31 cellular contexts compared by ENCODE assay signal in the genomic region with DNA sequence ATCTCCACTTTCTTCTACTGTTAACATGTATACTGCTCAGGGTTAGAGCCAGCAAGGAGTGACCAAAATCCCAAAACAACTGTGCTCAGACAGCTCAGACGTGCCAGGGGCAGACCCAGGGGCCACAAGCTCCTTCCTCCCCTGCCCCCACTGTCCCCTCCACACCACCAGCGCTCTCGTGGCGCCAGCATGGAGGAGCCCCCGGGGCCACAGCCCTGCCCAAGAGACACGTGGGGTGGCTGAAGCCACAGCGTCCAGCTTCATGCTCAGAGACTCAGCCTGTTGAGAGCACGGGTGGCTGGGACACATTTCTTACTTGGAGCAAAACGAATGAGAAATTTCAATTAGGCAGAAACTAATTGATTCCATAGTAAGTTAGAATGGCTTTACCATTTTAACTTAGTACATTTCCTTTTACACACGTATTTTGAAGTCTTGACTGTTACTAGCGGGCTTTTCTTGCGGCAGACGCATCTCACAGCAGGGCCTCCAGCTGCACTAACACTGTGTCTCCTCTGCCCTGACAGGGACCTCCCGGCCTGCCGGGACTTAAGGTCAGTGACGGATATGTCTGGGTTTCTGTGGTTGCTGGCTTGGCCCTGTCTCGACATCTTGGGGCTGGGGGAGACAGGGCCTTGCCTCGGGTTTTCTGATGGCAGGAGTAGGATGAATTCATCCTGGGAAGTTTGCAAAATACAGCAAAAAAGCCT. TPM values are rescaled to one million over a fixed set of nuclear protein-coding genes. Genes with fewer than 3 reads are reported as not detected.
A peak's percentile ranks its signal among the peaks of the same experiment; 100 is the strongest.
DNase-seq lines count a peak whose midpoint lies in the region; ATAC-seq and TF ChIP-seq lines count a peak whose summit lies in the region.
"Had no signal": no experiment of that assay in that cellular context is flagged by ENCODE, and none has a peak within 500 bp of the region (broad histone marks: within the 10 kb centered on the region; RNA-seq: fewer than 3 reads in every experiment).

No MANE protein-coding gene starts in this region.

- peaks cover 7% of the 10 kb centered on the region for H3F3A ChIP-seq in neural progenitor cell (ENCODE audit: low read depth)

- H3K27me3 Mint-ChIP-seq in neural progenitor cell (ENCODE audit: insufficient read depth, low read depth) = no peaks in the 10 kb centered on the region
- H3K27me3 Mint-ChIP-seq: activated CD4-positive, alpha-beta memory T cell treated with anti-CD3 and anti-CD28 coated beads, Interleukin-2, amount 10 ng/mL, durations not matched to agents 7 days and 5 days; dendritic cell treated with granulocyte-macrophage colony-stimulating factor and Interleukin-4, amounts not matched to agents 40 ng/mL and 50 ng/mL, for 4 days; naive thymus-derived CD4-positive, alpha-beta T cell; stimulated activated naive CD8-positive, alpha-beta T cell treated with anti-CD3 and anti-CD28 coated beads, Interleukin-15, Interleukin-2, amounts not matched to agents 100 ng/mL and 50 ng/mL, for 24 hours had no signal

- peaks cover 20 to 60% (median 53%) of the 10 kb centered on the region in 10 experiments for H3K4me1 ChIP-seq in BLaER1 treated with 17β-estradiol and CSF1 and Interleukin-3, amounts not matched to agents 10 nM and 100 nM
- peaks cover 19% of the 10 kb centered on the region for H3K4me1 ChIP-seq in neural progenitor cell
- H3K4me1 ChIP-seq: esophagus muscularis mucosa, right atrium auricular region had no signal

- no peak overlapping the region for H3K27ac ChIP-seq in BLaER1 treated with 17β-estradiol and CSF1 and Interleukin-3, amounts not matched to agents 10 nM and 100 nM
- H3K27ac ChIP-seq in neural progenitor cell = peak overlapping the region; percentile 5
- H3K27ac ChIP-seq: esophagus muscularis mucosa, PC-9, right atrium auricular region had no signal

- H4K20me1 ChIP-seq in BLaER1 treated with 17β-estradiol and CSF1 and Interleukin-3, amounts not matched to agents 10 nM and 100 nM = no peaks in the 10 kb centered on the region; a peak in 1 of 22 replicates
- peaks cover 22% of the 10 kb centered on the region for H4K20me1 ChIP-seq in neural progenitor cell (ENCODE audit: low read depth)

- no peak overlapping the region for H3K4me3 Mint-ChIP-seq in neural progenitor cell
- H3K4me3 Mint-ChIP-seq: activated CD4-positive, alpha-beta memory T cell treated with anti-CD3 and anti-CD28 coated beads, Interleukin-2, amount 10 ng/mL, durations not matched to agents 7 days and 5 days; CD8-positive, alpha-beta T cell; dendritic cell treated with granulocyte-macrophage colony-stimulating factor and Interleukin-4, amounts not matched to agents 40 ng/mL and 50 ng/mL, for 4 days; stimulated activated naive CD8-positive, alpha-beta T cell treated with anti-CD3 and anti-CD28 coated beads, Interleukin-15, Interleukin-2, amounts not matched to agents 100 ng/mL and 50 ng/mL, for 24 hours had no signal

- H3K27ac Mint-ChIP-seq in neural progenitor cell = peak overlapping the region; percentile 25
- H3K27ac Mint-ChIP-seq: activated CD4-positive, alpha-beta memory T cell treated with anti-CD3 and anti-CD28 coated beads, Interleukin-2, amount 10 ng/mL, durations not matched to agents 7 days and 5 days; activated naive CD4-positive, alpha-beta T cell treated with anti-CD3 and anti-CD28 coated beads, Interleukin-2, amount 50 U/mL, for 72 hours; activated T-helper 2 cell treated with anti-CD3 and anti-CD28 coated beads, Interferon-gamma antibody, Interleukin-2, Interleukin-4, amounts not matched to agents 10 μg/mL and 5 μg/mL and 100 μg/mL, durations not matched to agents 14 hours and 24 hours and 36 hours; CD8-positive, alpha-beta T cell; stimulated activated naive CD8-positive, alpha-beta T cell treated with anti-CD3 and anti-CD28 coated beads, Interleukin-15, Interleukin-2, amounts not matched to agents 100 ng/mL and 50 ng/mL, for 24 hours had no signal

- ATAC-seq in HG02678 (IDR thresholded peaks at IDR 0.05; ENCODE audit: unreplicated experiment) (no peak), HG02642 (IDR thresholded peaks at IDR 0.05; ENCODE audit: poor library complexity, unreplicated experiment) (no peak), GM21825 (IDR thresholded peaks at IDR 0.05; ENCODE audit: unreplicated experiment) (no peak)
- ATAC-seq: activated naive CD4-positive, alpha-beta T cell treated with anti-CD3 and anti-CD28 coated beads, Interleukin-2, amount 50 U/mL, for 72 hours; CD8-positive, alpha-beta T cell; naive thymus-derived CD4-positive, alpha-beta T cell; Right ventricle myocardium inferior had no signal

- peak overlapping the region in 9 of 11 experiments; percentile 10 to 67 (median 46); a peak in 17 of 22 replicates for H3K4me2 ChIP-seq in BLaER1 treated with 17β-estradiol and CSF1 and Interleukin-3, amounts not matched to agents 10 nM and 100 nM
- no peak overlapping the region for H3K4me2 ChIP-seq in neural progenitor cell
- H3K4me2 ChIP-seq: PC-9 had no signal

- no peaks in the 10 kb centered on the region for H3K9me3 ChIP-seq in BLaER1 treated with 17β-estradiol and CSF1 and Interleukin-3, amounts not matched to agents 10 nM and 100 nM (replicated peaks in 1 of 11)
- H3K9me3 ChIP-seq in neural progenitor cell (ENCODE audit: low read depth) = no peaks in the 10 kb centered on the region
- H3K9me3 ChIP-seq: esophagus muscularis mucosa, MG63, right atrium auricular region had no signal

- 0 out of 22 replicates have a peak, but pooled peaks cover 0 to 3% (median 0%) of the 10 kb centered on the region in 11 experiments for H3K36me3 ChIP-seq in BLaER1 treated with 17β-estradiol and CSF1 and Interleukin-3, amounts not matched to agents 10 nM and 100 nM
- H3K36me3 ChIP-seq in neural progenitor cell = no peaks in the 10 kb centered on the region
- H3K36me3 ChIP-seq: MG63 had no signal

- no peak overlapping the region for H2AFZ ChIP-seq in neural progenitor cell (replicated peaks)
- H2AFZ ChIP-seq: PC-9 had no signal

- H3K9me3 Mint-ChIP-seq in neural progenitor cell = no peaks in the 10 kb centered on the region
- H3K9me3 Mint-ChIP-seq: activated T-helper 2 cell treated with anti-CD3 and anti-CD28 coated beads, Interferon-gamma antibody, Interleukin-2, Interleukin-4, amounts not matched to agents 10 μg/mL and 5 μg/mL and 100 μg/mL, durations not matched to agents 14 hours and 24 hours and 36 hours; CD8-positive, alpha-beta T cell; dendritic cell treated with granulocyte-macrophage colony-stimulating factor and Interleukin-4, amounts not matched to agents 40 ng/mL and 50 ng/mL, for 4 days had no signal

- peaks cover 14% of the 10 kb centered on the region for H3K4me1 Mint-ChIP-seq in neural progenitor cell

- peaks cover 9% of the 10 kb centered on the region for H3K36me3 Mint-ChIP-seq in neural progenitor cell

- H3K9ac ChIP-seq in BLaER1 treated with 17β-estradiol and CSF1 and Interleukin-3, amounts not matched to agents 10 nM and 100 nM = peak overlapping the region in 4 of 11 experiments; percentile 9 to 37 (median 26); a peak in 4 of 22 replicates
- no peak overlapping the region for H3K9ac ChIP-seq in neural progenitor cell

- no peaks in the 10 kb centered on the region for H3K27me3 ChIP-seq in BLaER1 treated with 17β-estradiol and CSF1 and Interleukin-3, amounts not matched to agents 10 nM and 100 nM
- no peaks in the 10 kb centered on the region for H3K27me3 ChIP-seq in neural progenitor cell
- H3K27me3 ChIP-seq: esophagus muscularis mucosa, MG63, right atrium auricular region had no signal

- no peak overlapping the region for H3K4me3 ChIP-seq in BLaER1 treated with 17β-estradiol and CSF1 and Interleukin-3, amounts not matched to agents 10 nM and 100 nM
- no peak overlapping the region for H3K4me3 ChIP-seq in neural progenitor cell
- H3K4me3 ChIP-seq: esophagus muscularis mucosa, MG63, PC-9, right atrium auricular region had no signal

- no peak for TF ChIP-seq CTCF in neural progenitor cell (IDR thresholded peaks at IDR 0.05)

- peak; percentile 33 for DNase-seq in MV-4-11 (lab: John Stamatoyannopoulos, UW)
- DNase-seq in brain pericyte (ENCODE audit: low read depth, low spot score) = peak; percentile 60
- DNase-seq in neural progenitor cell (ENCODE audit: low spot score) = peak; percentile 48
- no peak for DNase-seq in SKM-1 (lab: John Stamatoyannopoulos, UW; ENCODE audit: unreplicated experiment)
- DNase-seq: activated CD4-positive, alpha-beta memory T cell treated with anti-CD3 and anti-CD28 coated beads, Interleukin-2, amount 10 ng/mL, durations not matched to agents 7 days and 5 days; AML-193; amygdala; caudate nucleus; CD8-positive, alpha-beta T cell; DMS 273 treated with DMSO at 0.1 percent for 48 hours; foreskin fibroblast; MG63; midbrain; naive thymus-derived CD4-positive, alpha-beta T cell; NCI-H2081 treated with DMSO at 0.1 percent for 48 hours; NCI-H345; PC-9; small intestine; stimulated activated CD4-positive, alpha-beta T cell treated with anti-CD3 and anti-CD28 coated beads, Interleukin-1b, Interleukin-23, amount 100 ng/mL, for 48 hours; T-helper 2 cell had no signal

- no peaks in the 10 kb centered on the region for H3K79me2 ChIP-seq in neural progenitor cell (ENCODE audit: low read depth)

RNA-seq across cellular contexts. Expression of a gene that starts 54.2 kb away (rescaled TPM):
- total RNA-seq in neural progenitor cell (ENCODE audit: low replicate concordance) = 7.7 and 17.3 TPM in 2 replicates
